In the genomic region with DNA sequence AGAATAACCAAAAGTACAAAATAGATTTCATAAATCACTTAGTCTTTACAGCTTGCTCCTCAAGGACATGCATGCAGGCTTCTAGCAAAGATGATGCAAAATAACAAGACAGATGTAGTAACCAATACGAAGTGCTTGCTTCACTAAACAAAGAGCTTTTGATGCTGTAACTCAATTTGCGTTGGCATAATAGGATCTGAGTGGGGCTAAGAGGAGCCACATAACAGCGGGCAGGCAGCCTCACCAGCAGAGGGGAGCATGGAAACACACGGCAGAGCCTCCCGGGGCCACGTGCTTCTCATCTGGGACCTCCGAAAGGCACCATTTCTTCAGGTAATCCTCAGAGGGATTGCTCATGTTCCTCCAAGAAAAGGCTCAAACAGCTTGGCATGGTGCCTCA, we compare ENCODE assay signal across 17 cellular contexts.
"Had no signal": no experiment of that assay in that cellular context is flagged by ENCODE, and none has a peak within 500 bp of the region (broad histone marks: within the 10 kb centered on the region; RNA-seq: fewer than 3 reads in every experiment).

No MANE protein-coding gene starts in this region.

- H3K27ac ChIP-seq: brain microvascular endothelial cell, esophagus squamous epithelium, lower lobe of right lung, sigmoid colon, spleen, stomach, thoracic aorta, upper lobe of right lung had no signal

- DNase-seq: activated CD4-positive, alpha-beta T cell treated with anti-CD3 and anti-CD28 coated beads, Interleukin-2, amount 10 ng/mL, durations not matched to agents 7 days and 5 days; activated CD8-positive, alpha-beta memory T cell treated with anti-CD3 and anti-CD28 coated beads for 24 hours; activated naive CD4-positive, alpha-beta T cell; activated naive CD8-positive, alpha-beta T cell treated with anti-CD3 and anti-CD28 coated beads, Interleukin-2, amount 10 ng/mL, durations not matched to agents 7 days and 5 days; brain microvascular endothelial cell; effector CD8-positive, alpha-beta T cell; esophagus squamous epithelium; glutamatergic neuron; hypothalamus; lower lobe of right lung; sigmoid colon; spleen; stomach; upper lobe of right lung had no signal

- H3K4me3 Mint-ChIP-seq: activated CD4-positive, alpha-beta T cell treated with anti-CD3 and anti-CD28 coated beads, Interleukin-2, amount 10 ng/mL, durations not matched to agents 7 days and 5 days; activated naive CD8-positive, alpha-beta T cell treated with anti-CD3 and anti-CD28 coated beads, Interleukin-2, amount 10 ng/mL, durations not matched to agents 7 days and 5 days; mesothelial cell of epicardium; neural crest cell had no signal

- H3K27me3 ChIP-seq: brain microvascular endothelial cell, sigmoid colon, spleen, stomach, upper lobe of right lung had no signal

- H3K27ac Mint-ChIP-seq: activated CD4-positive, alpha-beta T cell treated with anti-CD3 and anti-CD28 coated beads, Interleukin-2, amount 10 ng/mL, durations not matched to agents 7 days and 5 days; mesothelial cell of epicardium had no signal

- ATAC-seq: lower lobe of right lung, upper lobe of right lung had no signal

- H3K9me3 Mint-ChIP-seq: activated CD4-positive, alpha-beta T cell treated with anti-CD3 and anti-CD28 coated beads, Interleukin-2, amount 10 ng/mL, durations not matched to agents 7 days and 5 days; activated naive CD8-positive, alpha-beta T cell treated with anti-CD3 and anti-CD28 coated beads, Interleukin-2, amount 10 ng/mL, durations not matched to agents 7 days and 5 days; neural crest cell had no signal

- H3K36me3 ChIP-seq: brain microvascular endothelial cell, esophagus squamous epithelium, lower lobe of right lung, sigmoid colon, spleen, stomach, thoracic aorta, upper lobe of right lung had no signal

- H3K4me1 ChIP-seq: lower lobe of right lung, sigmoid colon, stomach, upper lobe of right lung had no signal

- H3K9me3 ChIP-seq: esophagus squamous epithelium, lower lobe of right lung, sigmoid colon, spleen, stomach, thoracic aorta, upper lobe of right lung had no signal

- H3K4me3 ChIP-seq: esophagus squamous epithelium, lower lobe of right lung, sigmoid colon, spleen, stomach, thoracic aorta, upper lobe of right lung had no signal

- H3K36me3 Mint-ChIP-seq: activated naive CD8-positive, alpha-beta T cell treated with anti-CD3 and anti-CD28 coated beads, Interleukin-2, amount 10 ng/mL, durations not matched to agents 7 days and 5 days; mesothelial cell of epicardium had no signal
